ENCODE assay signal across 16 cellular contexts in the genomic region with DNA sequence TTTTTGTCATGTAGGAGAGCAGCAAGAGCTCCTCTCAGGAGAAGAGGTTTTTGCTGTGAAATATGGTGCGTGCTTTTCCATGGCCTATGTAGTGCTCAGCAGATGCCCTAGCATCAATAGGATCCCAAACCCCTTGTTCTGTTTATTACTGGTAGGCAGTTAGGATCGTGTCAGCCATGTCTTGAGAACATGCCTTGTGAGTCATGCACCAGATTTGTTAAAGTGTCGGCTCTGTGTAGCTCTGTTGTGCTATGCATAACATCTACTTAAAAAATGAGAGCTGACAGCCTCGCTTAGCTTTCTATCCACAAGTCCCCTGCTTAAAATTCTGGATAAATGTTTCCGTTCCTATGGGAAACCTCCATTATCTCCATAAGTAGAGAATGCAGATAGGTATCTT. TPM values are rescaled to one million over a fixed set of nuclear protein-coding genes. Genes with fewer than 3 reads are reported as not detected.
DNase-seq lines count a peak whose midpoint lies in the region; ATAC-seq, FAIRE-seq and TF ChIP-seq lines count a peak whose summit lies in the region.
"Had no signal": no experiment of that assay in that cellular context is flagged by ENCODE, and none has a peak within 500 bp of the region (broad histone marks: within the 10 kb centered on the region; RNA-seq: fewer than 3 reads in every experiment).

No MANE protein-coding gene starts in this region.

- H3K9ac ChIP-seq in HepG2 (ENCODE audit: insufficient read depth, low read depth, low read length) = no peak overlapping the region

- no peak overlapping the region for H3K27ac ChIP-seq in HepG2 (ENCODE audit: extremely low read length, insufficient read depth, low read length)
- H3K27ac ChIP-seq: epithelial cell of prostate, thoracic aorta had no signal

- no peak for FAIRE-seq in HepG2 (lab: Jason Lieb, UNC)
- FAIRE-seq: bronchial epithelial cell had no signal

- H3K9me3 ChIP-seq in HepG2 (ENCODE audit: low read length) = peaks cover 12% of the 10 kb centered on the region; the same call in 1 of the 2 replicates
- H3K9me3 ChIP-seq: thoracic aorta had no signal

- TF ChIP-seq RAD21 in HepG2 (CRISPR knock-in tag; IDR thresholded peaks at IDR 0.05) = no peak

- H4K20me1 ChIP-seq in HepG2 (ENCODE audit: insufficient read depth, low read length) = peaks cover under 1% of the 10 kb centered on the region; the same call in 1 of the 2 replicates

- peaks cover 10% of the 10 kb centered on the region for H3K36me3 Mint-ChIP-seq in activated T-helper 17 cell treated with anti-CD3 and anti-CD28 coated beads, Interleukin-2, amount 50 U/mL, for 72 hours (ENCODE audit: low read depth)

- H3K27me3 Mint-ChIP-seq in activated T-helper 17 cell treated with anti-CD3 and anti-CD28 coated beads, Interleukin-2, amount 50 U/mL, for 72 hours = no peaks in the 10 kb centered on the region

- H3K4me1 Mint-ChIP-seq in activated T-helper 17 cell treated with anti-CD3 and anti-CD28 coated beads, Interleukin-2, amount 50 U/mL, for 72 hours = peaks cover 8% of the 10 kb centered on the region

- WGBS in HepG2 (ENCODE audit: low lambda C conversion rate) = 47% methylated on average over 5 of the region's 5 CpGs

- TF ChIP-seq EP300 in HepG2 (IDR thresholded peaks at IDR 0.05; ENCODE audit: low read depth in 2 of 2, low read length in 2 of 2) (no peak), HepG2 (CRISPR knock-in tag; IDR thresholded peaks at IDR 0.05; ENCODE audit: borderline replicate concordance) (no peak)

- intact Hi-C loops in HepG2 (cut with micrococcal nuclease; ENCODE audit: unreplicated experiment) = no loop called here

- TF ChIP-seq POLR2A in HepG2 (IDR thresholded peaks at IDR 0.05; ENCODE audit: insufficient read depth in 1 of 2, low read depth in 2 of 2, low read length in 2 of 2) = no peak

- no peak overlapping the region for H3K4me3 Mint-ChIP-seq in activated T-helper 17 cell treated with anti-CD3 and anti-CD28 coated beads, Interleukin-2, amount 50 U/mL, for 72 hours
- H3K4me3 Mint-ChIP-seq: T-helper 1 cell treated with Interleukin-12 subunit alpha and Interleukin-12 subunit beta and Interleukin-4 antibody, amounts not matched to agents 30 μg/mL and 1 μg/mL, for 36 hours had no signal

- H3K79me2 ChIP-seq in HepG2 (ENCODE audit: insufficient read depth, low read length) = peaks cover 10% of the 10 kb centered on the region

- H3K4me2 ChIP-seq in HepG2 (ENCODE audit: low read depth, low read length) = no peak overlapping the region

- BruUV-seq in HepG2 (replicated peaks; lab: Mats Ljungman, UMichigan) = no TSS peak

- no peak overlapping the region for H2AFZ ChIP-seq in HepG2 (ENCODE audit: low read length)

- peaks cover 24% of the 10 kb centered on the region for H3K4me1 ChIP-seq in HepG2 (ENCODE audit: insufficient read depth, low read length)

- POLR2A ChIA-PET in HepG2 (lab: Yijun Ruan, JAX) = no interaction called here

- H3K27ac Mint-ChIP-seq in activated T-helper 17 cell treated with anti-CD3 and anti-CD28 coated beads, Interleukin-2, amount 50 U/mL, for 72 hours = peak overlapping the region; percentile 39
- H3K27ac Mint-ChIP-seq: immature natural killer cell; T-helper 1 cell treated with Interleukin-12 subunit alpha and Interleukin-12 subunit beta and Interleukin-4 antibody, amounts not matched to agents 30 μg/mL and 1 μg/mL, for 36 hours had no signal

- no peak for TF ChIP-seq CTCF in HepG2 (CRISPR knock-in tag; IDR thresholded peaks at IDR 0.05)

- H3K4me3 ChIP-seq in skeletal muscle cell (ENCODE audit: low read depth, low read length) (no peak overlapping the region), HepG2 (replicated peaks in 1 of 3; ENCODE audit: insufficient read depth in 1 of 3, low read depth in 2 of 3, low read length in 3 of 3) (no peak overlapping the region)
- H3K4me3 ChIP-seq: thoracic aorta had no signal

- H3K36me3 ChIP-seq in HepG2 (replicated peaks in 1 of 2; ENCODE audit: control insufficient read depth in 1 of 2, insufficient read depth in 2 of 2, low read length in 2 of 2) = no peaks in the 10 kb centered on the region
- H3K36me3 ChIP-seq: thoracic aorta had no signal

- H3K27me3 ChIP-seq in HepG2 (ENCODE audit: control insufficient read depth in 1 of 2, insufficient read depth in 2 of 2, low read length in 2 of 2) = peaks cover 0 to 15% of the 10 kb centered on the region in 2 experiments; a peak in 1 of 5 replicates

- in situ Hi-C loops in HepG2 (cut with HindIII; ENCODE audit: extremely low pct_ligation_motif_present, low pct_unique_long_range_greater_than_20kb) = no loop called here

- ATAC-seq in activated T-helper 17 cell treated with anti-CD3 and anti-CD28 coated beads, Interleukin-2, amount 50 U/mL, for 72 hours (replicated peaks) = no peak
- ATAC-seq in HepG2 (no peak), HG02678 (IDR thresholded peaks at IDR 0.05; ENCODE audit: unreplicated experiment) (no peak)

- CTCF ChIA-PET in HepG2 (lab: Yijun Ruan, JAX; ENCODE audit: low intra/inter-chr PET ratio, low total read pairs) = no interaction called here

- peaks cover 5% of the 10 kb centered on the region for H3K9me3 Mint-ChIP-seq in activated T-helper 17 cell treated with anti-CD3 and anti-CD28 coated beads, Interleukin-2, amount 50 U/mL, for 72 hours

- DNase-seq in GM03348 (ENCODE audit: low spot score) = peak; percentile 63
- DNase-seq in fibroblast of the conjunctiva (ENCODE audit: low read depth) = peak; percentile 34
- DNase-seq in skeletal muscle cell (ENCODE audit: low read depth) = peak; percentile 71
- DNase-seq in midbrain (lab: John Stamatoyannopoulos, UW) = no peak
- no peak for DNase-seq in DMS153 treated with DMSO at 0.1 percent for 48 hours (lab: John Stamatoyannopoulos, UW; ENCODE audit: unreplicated experiment)
- DNase-seq in HepG2 (ENCODE audit: low spot score) = no peak
- DNase-seq: activated CD4-positive, alpha-beta T cell treated with anti-CD3 and anti-CD28 coated beads for 48 hours; immature natural killer cell; Karpas-422; NCI-H2107 had no signal

RNA-seq across cellular contexts. Expression of gene EIF4A3, which starts 4.4 kb away (rescaled TPM):
- 100 to 1,000 TPM; 141 to 182 TPM for total RNA-seq in activated T-helper 17 cell treated with anti-CD3 and anti-CD28 coated beads, Interleukin-2, amount 50 U/mL, for 72 hours
- total RNA-seq in HepG2 (2016; rRNA removed; fragmentation: Illumina TruSeq; extraction: Trizol) = 187 and 239 TPM in 2 replicates
- 22.3 and 28.3 TPM in 2 replicates for total RNA-seq in HepG2 (2016; cell fraction: cytosol; rRNA removed; fragmentation: Illumina TruSeq; extraction: Trizol; ENCODE audit: low read depth)
- 185 and 243 TPM in 2 replicates for total RNA-seq in HepG2 (2016; cell fraction: insoluble cytoplasmic fraction; rRNA removed; fragmentation: Illumina TruSeq; extraction: Trizol)
- 36.4 and 40.0 TPM in 2 replicates for total RNA-seq in HepG2 (2016; cell fraction: membrane; rRNA removed; fragmentation: Illumina TruSeq; extraction: Trizol)
- 83.4 and 83.5 TPM in 2 replicates for total RNA-seq in HepG2 (2016; cell fraction: nucleus; rRNA removed; fragmentation: Illumina TruSeq; extraction: Trizol)
- 121 and 145 TPM in 2 replicates for polyA plus RNA-seq in HepG2 (2011; rRNA removed)
- 103 and 117 TPM in 2 replicates for polyA plus RNA-seq in HepG2 (2011; cell fraction: cytosol; rRNA removed)
- polyA plus RNA-seq in HepG2 (2011; cell fraction: nucleus; rRNA removed) = 77.0 and 103 TPM in 2 replicates
- polyA plus RNA-seq in HepG2 (2012) = 104 and 124 TPM in 2 replicates
- 8.3 and 9.0 TPM in 2 replicates for polyA plus RNA-seq in HepG2 (2016; cell fraction: cytosol; fragmentation: Illumina TruSeq; extraction: Trizol; ENCODE audit: low read depth)
- 233 and 236 TPM in 2 replicates for polyA plus RNA-seq in HepG2 (2016; cell fraction: insoluble cytoplasmic fraction; fragmentation: Illumina TruSeq; extraction: Trizol; ENCODE audit: low read depth)
- 19.8 and 20.6 TPM in 2 replicates for polyA plus RNA-seq in HepG2 (2016; cell fraction: membrane; fragmentation: Illumina TruSeq; extraction: Trizol; ENCODE audit: low read depth)
- polyA plus RNA-seq in HepG2 (2016; cell fraction: nucleus; fragmentation: Illumina TruSeq; extraction: Trizol; ENCODE audit: insufficient read depth, low read depth) = 120 and 131 TPM in 2 replicates
- 54.2 and 110 TPM in 2 replicates for polyA minus RNA-seq in HepG2 (2011; rRNA and poly(A)+ RNA removed; ENCODE audit: low replicate concordance)
- polyA minus RNA-seq in HepG2 (2011; cell fraction: cytosol; rRNA and poly(A)+ RNA removed) = 55.3 and 55.4 TPM in 2 replicates
- 61.8 and 65.1 TPM in 2 replicates for polyA minus RNA-seq in HepG2 (2011; cell fraction: nucleus; rRNA and poly(A)+ RNA removed)

RNA-seq across cellular contexts. Expression of gene CARD14, which starts 18.5 kb away (rescaled TPM):
- total RNA-seq in activated T-helper 17 cell treated with anti-CD3 and anti-CD28 coated beads, Interleukin-2, amount 50 U/mL, for 72 hours = not detected
- 0.11 TPM in 1 of 2 replicates, not detected in the other for total RNA-seq in HepG2 (2016; rRNA removed; fragmentation: Illumina TruSeq; extraction: Trizol)
- total RNA-seq in HepG2 (2016; cell fraction: cytosol; rRNA removed; fragmentation: Illumina TruSeq; extraction: Trizol; ENCODE audit: low read depth) = not detected in 2 replicates
- 0.06 TPM in 1 of 2 replicates, not detected in the other for total RNA-seq in HepG2 (2016; cell fraction: insoluble cytoplasmic fraction; rRNA removed; fragmentation: Illumina TruSeq; extraction: Trizol)
- not detected in 2 replicates for total RNA-seq in HepG2 (2016; cell fraction: membrane; rRNA removed; fragmentation: Illumina TruSeq; extraction: Trizol)
- not detected in 2 replicates for total RNA-seq in HepG2 (2016; cell fraction: nucleus; rRNA removed; fragmentation: Illumina TruSeq; extraction: Trizol)
- 0.03 TPM in 1 of 2 replicates, not detected in the other for polyA plus RNA-seq in HepG2 (2011; rRNA removed)
- polyA plus RNA-seq in HepG2 (2011; cell fraction: cytosol; rRNA removed) = not detected in 2 replicates
- polyA plus RNA-seq in HepG2 (2011; cell fraction: nucleus; rRNA removed) = 0.05 and 0.11 TPM in 2 replicates
- polyA plus RNA-seq in HepG2 (2012) = 0.16 and 0.19 TPM in 2 replicates
- not detected in 2 replicates for polyA plus RNA-seq in HepG2 (2016; cell fraction: cytosol; fragmentation: Illumina TruSeq; extraction: Trizol; ENCODE audit: low read depth)
- polyA plus RNA-seq in HepG2 (2016; cell fraction: insoluble cytoplasmic fraction; fragmentation: Illumina TruSeq; extraction: Trizol; ENCODE audit: low read depth) = not detected in 2 replicates
- polyA plus RNA-seq in HepG2 (2016; cell fraction: membrane; fragmentation: Illumina TruSeq; extraction: Trizol; ENCODE audit: low read depth) = not detected in 2 replicates
- polyA plus RNA-seq in HepG2 (2016; cell fraction: nucleus; fragmentation: Illumina TruSeq; extraction: Trizol; ENCODE audit: insufficient read depth, low read depth) = 0.21 TPM in 1 of 2 replicates, not detected in the other
- 0.22 and 5.5 TPM in 2 replicates for polyA minus RNA-seq in HepG2 (2011; rRNA and poly(A)+ RNA removed; ENCODE audit: low replicate concordance)
- polyA minus RNA-seq in HepG2 (2011; cell fraction: cytosol; rRNA and poly(A)+ RNA removed) = not detected in 2 replicates
- polyA minus RNA-seq in HepG2 (2011; cell fraction: nucleus; rRNA and poly(A)+ RNA removed) = not detected in 2 replicates
- total RNA-seq: thoracic aorta had no signal
- polyA plus RNA-seq: immature natural killer cell had no signal

RNA-seq across cellular contexts. Expression of gene GAA, which starts 50.0 kb away (rescaled TPM):
- 10 to 100 TPM; 15.0 to 33.0 TPM for total RNA-seq in activated T-helper 17 cell treated with anti-CD3 and anti-CD28 coated beads, Interleukin-2, amount 50 U/mL, for 72 hours
- total RNA-seq in HepG2 (2016; rRNA removed; fragmentation: Illumina TruSeq; extraction: Trizol) = 13.4 and 36.4 TPM in 2 replicates
- total RNA-seq in HepG2 (2016; cell fraction: cytosol; rRNA removed; fragmentation: Illumina TruSeq; extraction: Trizol; ENCODE audit: low read depth) = 13.8 and 16.4 TPM in 2 replicates
- total RNA-seq in HepG2 (2016; cell fraction: insoluble cytoplasmic fraction; rRNA removed; fragmentation: Illumina TruSeq; extraction: Trizol) = 12.1 and 36.9 TPM in 2 replicates
- total RNA-seq in HepG2 (2016; cell fraction: membrane; rRNA removed; fragmentation: Illumina TruSeq; extraction: Trizol) = 20.3 and 20.7 TPM in 2 replicates
- total RNA-seq in HepG2 (2016; cell fraction: nucleus; rRNA removed; fragmentation: Illumina TruSeq; extraction: Trizol) = 47.6 and 57.6 TPM in 2 replicates
- 21.6 and 23.6 TPM in 2 replicates for polyA plus RNA-seq in HepG2 (2011; rRNA removed)
- 16.3 and 29.8 TPM in 2 replicates for polyA plus RNA-seq in HepG2 (2011; cell fraction: cytosol; rRNA removed)
- 231 and 320 TPM in 2 replicates for polyA plus RNA-seq in HepG2 (2011; cell fraction: nucleus; rRNA removed)
- polyA plus RNA-seq in HepG2 (2012) = 50.7 and 73.8 TPM in 2 replicates
- polyA plus RNA-seq in HepG2 (2016; cell fraction: cytosol; fragmentation: Illumina TruSeq; extraction: Trizol; ENCODE audit: low read depth) = 11.3 and 13.9 TPM in 2 replicates
- 16.7 and 22.9 TPM in 2 replicates for polyA plus RNA-seq in HepG2 (2016; cell fraction: insoluble cytoplasmic fraction; fragmentation: Illumina TruSeq; extraction: Trizol; ENCODE audit: low read depth)
- polyA plus RNA-seq in HepG2 (2016; cell fraction: membrane; fragmentation: Illumina TruSeq; extraction: Trizol; ENCODE audit: low read depth) = 13.9 and 14.3 TPM in 2 replicates
- polyA plus RNA-seq in HepG2 (2016; cell fraction: nucleus; fragmentation: Illumina TruSeq; extraction: Trizol; ENCODE audit: insufficient read depth, low read depth) = 136 and 145 TPM in 2 replicates
- 7.2 and 27.1 TPM in 2 replicates for polyA minus RNA-seq in HepG2 (2011; rRNA and poly(A)+ RNA removed; ENCODE audit: low replicate concordance)
- polyA minus RNA-seq in HepG2 (2011; cell fraction: cytosol; rRNA and poly(A)+ RNA removed) = 22.9 and 24.2 TPM in 2 replicates
- polyA minus RNA-seq in HepG2 (2011; cell fraction: nucleus; rRNA and poly(A)+ RNA removed) = 20.3 and 21.2 TPM in 2 replicates

Comparison
In these comparisons a context has a peak if more than half of its experiments do, and no peak if none do; other contexts are left out.
1. DNase-seq: peak in GM03348 (single experiment), fibroblast of the conjunctiva (single experiment) and skeletal muscle cell (single experiment); none in midbrain (single experiment), DMS153 treated with DMSO at 0.1 percent for 48 hours (single experiment) and HepG2 (single experiment).